11 cellular contexts compared by ENCODE assay signal in genomic region chr18:36185901-36186460, GRCh38. TPM values are rescaled to one million over a fixed set of nuclear protein-coding genes. Genes with fewer than 3 reads are reported as not detected.
DNase-seq lines count a peak whose midpoint lies in the region; ATAC-seq, FAIRE-seq and TF ChIP-seq lines count a peak whose summit lies in the region.
"Had no signal": no experiment of that assay in that cellular context is flagged by ENCODE, and none has a peak within 500 bp of the region (broad histone marks: within the 10 kb centered on the region; RNA-seq: fewer than 3 reads in every experiment).

No MANE protein-coding gene starts in this region.

- H3K9ac ChIP-seq in iPS-15b (ENCODE audit: low read depth, low read length), result no peak overlapping the region

- ATAC-seq in activated T-helper 17 cell treated with anti-CD3 and anti-CD28 coated beads, Interleukin-2, amount 50 U/mL, for 72 hours (replicated peaks), result no peak
- ATAC-seq in thoracic aorta (ENCODE audit: insufficient number of reproducible peaks, low FRiP score, low read depth), result no peak

- H3K4me3 ChIP-seq in iPS-15b (ENCODE audit: low read depth, low read length) (peak overlapping the region; percentile 81), thoracic aorta (peak overlapping the region; percentile 84)

- H3K27me3 ChIP-seq in iPS-15b (ENCODE audit: control insufficient read depth, insufficient read depth, low read length) (peaks cover 56% of the 10 kb centered on the region), thoracic aorta (replicated peaks; ENCODE audit: insufficient read depth) (no peaks in the 10 kb centered on the region)
- H3K27me3 ChIP-seq: uterus had no signal

- H3K27ac ChIP-seq in thoracic aorta, result no peak overlapping the region
- H3K27ac ChIP-seq: KMS-11, PC-9, uterus had no signal

- H3K27ac Mint-ChIP-seq in activated naive CD8-positive, alpha-beta T cell, result no peak overlapping the region
- H3K27ac Mint-ChIP-seq in activated naive CD8-positive, alpha-beta T cell treated with anti-CD3 and anti-CD28 coated beads for 36 hours, result no peak overlapping the region
- no peak overlapping the region for H3K27ac Mint-ChIP-seq in activated T-helper 17 cell treated with anti-CD3 and anti-CD28 coated beads, Interleukin-2, amount 50 U/mL, for 72 hours

- H3K4me3 Mint-ChIP-seq in activated naive CD8-positive, alpha-beta T cell, result peak overlapping the region; percentile 85
- H3K4me3 Mint-ChIP-seq in activated naive CD8-positive, alpha-beta T cell treated with anti-CD3 and anti-CD28 coated beads for 36 hours, result no peak overlapping the region
- peak overlapping the region; percentile 65 for H3K4me3 Mint-ChIP-seq in activated T-helper 17 cell treated with anti-CD3 and anti-CD28 coated beads, Interleukin-2, amount 50 U/mL, for 72 hours

- H3K9me3 Mint-ChIP-seq in activated naive CD8-positive, alpha-beta T cell (ENCODE audit: low read depth), result no peaks in the 10 kb centered on the region
- H3K9me3 Mint-ChIP-seq in activated naive CD8-positive, alpha-beta T cell treated with anti-CD3 and anti-CD28 coated beads for 36 hours, result no peaks in the 10 kb centered on the region
- no peaks in the 10 kb centered on the region for H3K9me3 Mint-ChIP-seq in activated T-helper 17 cell treated with anti-CD3 and anti-CD28 coated beads, Interleukin-2, amount 50 U/mL, for 72 hours

- no peak for TF ChIP-seq POLR2A in GM12892 (IDR thresholded peaks at IDR 0.05; ENCODE audit: low read depth, low read length)

- peaks cover 15% of the 10 kb centered on the region for H3K4me1 Mint-ChIP-seq in activated naive CD8-positive, alpha-beta T cell (ENCODE audit: low read depth)
- peaks cover 2% of the 10 kb centered on the region for H3K4me1 Mint-ChIP-seq in activated naive CD8-positive, alpha-beta T cell treated with anti-CD3 and anti-CD28 coated beads for 36 hours
- no peaks in the 10 kb centered on the region for H3K4me1 Mint-ChIP-seq in activated T-helper 17 cell treated with anti-CD3 and anti-CD28 coated beads, Interleukin-2, amount 50 U/mL, for 72 hours

- no peak for FAIRE-seq in GM12892 (lab: Jason Lieb, UNC)

- H3K36me3 ChIP-seq in iPS-15b (ENCODE audit: control insufficient read depth, insufficient read depth, low read length) (no peaks in the 10 kb centered on the region), thoracic aorta (no peaks in the 10 kb centered on the region)
- H3K36me3 ChIP-seq: uterus had no signal

- H3K4me1 ChIP-seq in iPS-15b (ENCODE audit: control insufficient read depth, insufficient read depth, low read length), result peaks cover 6% of the 10 kb centered on the region
- peaks cover 4 to 21% of the 10 kb centered on the region in 2 donors for H3K4me1 ChIP-seq in thoracic aorta (ENCODE audit: control insufficient read depth in 1 of 2, low read depth in 2 of 2)
- H3K4me1 ChIP-seq: uterus had no signal

- TF ChIP-seq CTCF in thoracic aorta (IDR thresholded peaks at IDR 0.05) (no peak), GM13977 (IDR thresholded peaks at IDR 0.05; ENCODE audit: extremely low read depth, insufficient read depth, missing control alignments) (no peak)

- DNase-seq in activated naive CD8-positive, alpha-beta T cell treated with anti-CD3 and anti-CD28 coated beads for 36 hours, result no peak
- DNase-seq in thoracic aorta (ENCODE audit: low spot score), result no peak
- no peak for DNase-seq in inferior parietal cortex (ENCODE audit: extremely low spot score)
- no peak for DNase-seq in GM13977 (ENCODE audit: low spot score)
- no peak for DNase-seq in GM12892 (ENCODE audit: insufficient read length)

- H3K9me3 ChIP-seq in iPS-15b (ENCODE audit: control insufficient read depth, insufficient read depth, low read length), result no peaks in the 10 kb centered on the region
- H3K9me3 ChIP-seq in thoracic aorta, result no peaks in the 10 kb centered on the region
- H3K9me3 ChIP-seq: uterus had no signal

- in situ Hi-C loops in GM13977 (cut with MboI; ENCODE audit: low pct_unique_long_range_greater_than_20kb, low sequenced_read_pairs, unreplicated experiment), result no loop called here

- H3K27me3 Mint-ChIP-seq in activated naive CD8-positive, alpha-beta T cell, result peaks cover 18% of the 10 kb centered on the region
- peaks cover 21% of the 10 kb centered on the region for H3K27me3 Mint-ChIP-seq in activated naive CD8-positive, alpha-beta T cell treated with anti-CD3 and anti-CD28 coated beads for 36 hours
- H3K27me3 Mint-ChIP-seq in activated T-helper 17 cell treated with anti-CD3 and anti-CD28 coated beads, Interleukin-2, amount 50 U/mL, for 72 hours, result peaks cover 18% of the 10 kb centered on the region

- H3K36me3 Mint-ChIP-seq in activated naive CD8-positive, alpha-beta T cell, result no peaks in the 10 kb centered on the region
- H3K36me3 Mint-ChIP-seq in activated naive CD8-positive, alpha-beta T cell treated with anti-CD3 and anti-CD28 coated beads for 36 hours, result no peaks in the 10 kb centered on the region
- no peaks in the 10 kb centered on the region for H3K36me3 Mint-ChIP-seq in activated T-helper 17 cell treated with anti-CD3 and anti-CD28 coated beads, Interleukin-2, amount 50 U/mL, for 72 hours (ENCODE audit: low read depth)

RNA-seq across cellular contexts. Expression of gene MOCOS, which starts 1.3 kb away (rescaled TPM):
- total RNA-seq in activated naive CD8-positive, alpha-beta T cell treated with anti-CD3 and anti-CD28 coated beads for 36 hours, result under 1 TPM; 0.14 to 0.16 TPM
- under 1 TPM; 0.19 TPM for total RNA-seq in activated T-helper 17 cell treated with anti-CD3 and anti-CD28 coated beads, Interleukin-2, amount 50 U/mL, for 72 hours
- total RNA-seq in thoracic aorta, result 1 to 10 TPM; 2.0 to 2.8 TPM
- 1.3 TPM for polyA plus RNA-seq in GM12892 (2012; ENCODE audit: missing spikeins)

RNA-seq across cellular contexts. Expression of gene ELP2, which starts 56.3 kb away (rescaled TPM):
- 10 to 100 TPM; 93.4 to 98.2 TPM for total RNA-seq in activated naive CD8-positive, alpha-beta T cell treated with anti-CD3 and anti-CD28 coated beads for 36 hours
- 10 to 100 TPM; 78.3 to 95.8 TPM for total RNA-seq in activated T-helper 17 cell treated with anti-CD3 and anti-CD28 coated beads, Interleukin-2, amount 50 U/mL, for 72 hours
- 10 to 100 TPM; 59.0 to 66.6 TPM for total RNA-seq in thoracic aorta
- 91.3 TPM for polyA plus RNA-seq in GM12892 (2012; ENCODE audit: missing spikeins)

RNA-seq across cellular contexts. Expression of gene SLC39A6, which starts 56.8 kb away (rescaled TPM):
- total RNA-seq in activated naive CD8-positive, alpha-beta T cell treated with anti-CD3 and anti-CD28 coated beads for 36 hours, result 10 to 100 TPM; 30.9 to 31.2 TPM
- total RNA-seq in activated T-helper 17 cell treated with anti-CD3 and anti-CD28 coated beads, Interleukin-2, amount 50 U/mL, for 72 hours, result 10 to 100 TPM; 29.2 to 41.7 TPM
- 10 to 100 TPM; 27.6 to 42.2 TPM for total RNA-seq in thoracic aorta
- 26.8 TPM for polyA plus RNA-seq in GM12892 (2012; ENCODE audit: missing spikeins)
